ENCODE assay signal across 1 cellular context in genomic region chr19:44890366-44891015, GRCh38.
TF ChIP-seq lines count a peak whose summit lies in the region.

No MANE protein-coding gene starts in this region.

TF ChIP-seq in K562, 482 proteins besides CTCF, POLR2A, EP300 and RAD21 (continued from another document and continues in another):
- TF ChIP-seq CUX1 (CRISPR knock-in tag; IDR thresholded peaks at IDR 0.05): no peak
- no peak for TF ChIP-seq PHF21A (IDR thresholded peaks at IDR 0.05; ENCODE audit: borderline replicate concordance, low read depth)
- TF ChIP-seq E2F3 (CRISPR knock-in tag; IDR thresholded peaks at IDR 0.05): no peak
- TF ChIP-seq, protein P1, sequence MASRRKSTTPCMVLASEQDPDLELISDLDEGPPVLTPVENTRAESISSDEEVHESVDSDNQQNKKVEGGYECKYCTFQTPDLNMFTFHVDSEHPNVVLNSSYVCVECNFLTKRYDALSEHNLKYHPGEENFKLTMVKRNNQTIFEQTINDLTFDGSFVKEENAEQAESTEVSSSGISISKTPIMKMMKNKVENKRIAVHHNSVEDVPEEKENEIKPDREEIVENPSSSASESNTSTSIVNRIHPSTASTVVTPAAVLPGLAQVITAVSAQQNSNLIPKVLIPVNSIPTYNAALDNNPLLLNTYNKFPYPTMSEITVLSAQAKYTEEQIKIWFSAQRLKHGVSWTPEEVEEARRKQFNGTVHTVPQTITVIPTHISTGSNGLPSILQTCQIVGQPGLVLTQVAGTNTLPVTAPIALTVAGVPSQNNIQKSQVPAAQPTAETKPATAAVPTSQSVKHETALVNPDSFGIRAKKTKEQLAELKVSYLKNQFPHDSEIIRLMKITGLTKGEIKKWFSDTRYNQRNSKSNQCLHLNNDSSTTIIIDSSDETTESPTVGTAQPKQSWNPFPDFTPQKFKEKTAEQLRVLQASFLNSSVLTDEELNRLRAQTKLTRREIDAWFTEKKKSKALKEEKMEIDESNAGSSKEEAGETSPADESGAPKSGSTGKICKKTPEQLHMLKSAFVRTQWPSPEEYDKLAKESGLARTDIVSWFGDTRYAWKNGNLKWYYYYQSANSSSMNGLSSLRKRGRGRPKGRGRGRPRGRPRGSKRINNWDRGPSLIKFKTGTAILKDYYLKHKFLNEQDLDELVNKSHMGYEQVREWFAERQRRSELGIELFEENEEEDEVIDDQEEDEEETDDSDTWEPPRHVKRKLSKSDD (conservative IDR thresholded peaks at IDR 0.05; ENCODE audit: low read length): no peak
- no peak for TF ChIP-seq PTBP1 (IDR thresholded peaks at IDR 0.05; ENCODE audit: low read depth, low read length)
- no peak; a peak in 2 of 6 replicates for TF ChIP-seq ZBTB11 (CRISPR knock-in tag; IDR thresholded peaks at IDR 0.05)
- no peak for TF ChIP-seq ARID3B (CRISPR knock-in tag; IDR thresholded peaks at IDR 0.05; ENCODE audit: borderline replicate concordance)
- TF ChIP-seq ETS1 (conservative IDR thresholded peaks at IDR 0.05; ENCODE audit: control insufficient read depth, low read depth, low read length): no peak; the same call in 1 of the 2 replicates
- peak; percentile 81 for TF ChIP-seq NBN (IDR thresholded peaks at IDR 0.05; ENCODE audit: low read depth)
- TF ChIP-seq MED1 (CRISPR knock-in tag; IDR thresholded peaks at IDR 0.05; ENCODE audit: borderline replicate concordance): no peak
- TF ChIP-seq, protein P2, sequence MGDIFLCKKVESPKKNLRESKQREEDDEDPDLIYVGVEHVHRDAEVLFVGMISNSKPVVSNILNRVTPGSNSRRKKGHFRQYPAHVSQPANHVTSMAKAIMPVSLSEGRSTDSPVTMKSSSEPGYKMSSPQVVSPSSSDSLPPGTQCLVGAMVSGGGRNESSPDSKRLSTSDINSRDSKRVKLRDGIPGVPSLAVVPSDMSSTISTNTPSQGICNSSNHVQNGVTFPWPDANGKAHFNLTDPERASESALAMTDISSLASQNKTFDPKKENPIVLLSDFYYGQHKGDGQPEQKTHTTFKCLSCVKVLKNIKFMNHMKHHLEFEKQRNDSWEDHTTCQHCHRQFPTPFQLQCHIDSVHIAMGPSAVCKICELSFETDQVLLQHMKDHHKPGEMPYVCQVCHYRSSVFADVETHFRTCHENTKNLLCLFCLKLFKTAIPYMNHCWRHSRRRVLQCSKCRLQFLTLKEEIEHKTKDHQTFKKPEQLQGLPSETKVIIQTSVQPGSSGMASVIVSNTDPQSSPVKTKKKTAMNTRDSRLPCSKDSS (IDR thresholded peaks at IDR 0.05; ENCODE audit: low read depth, partially characterized antibody): no peak
- TF ChIP-seq ZBTB2 (IDR thresholded peaks at IDR 0.05): peak; percentile 78; the same call in 1 of the 2 replicates
- TF ChIP-seq CTBP1 (IDR thresholded peaks at IDR 0.05; ENCODE audit: borderline replicate concordance): peak; percentile 17; the same call in 1 of the 2 replicates
- no peak for TF ChIP-seq NR3C1 (CRISPR knock-in tag; IDR thresholded peaks at IDR 0.05)
- peak; percentile 69 for TF ChIP-seq POLR2H (tag; IDR thresholded peaks at IDR 0.05; ENCODE audit: low read depth)
- TF ChIP-seq, protein P3, sequence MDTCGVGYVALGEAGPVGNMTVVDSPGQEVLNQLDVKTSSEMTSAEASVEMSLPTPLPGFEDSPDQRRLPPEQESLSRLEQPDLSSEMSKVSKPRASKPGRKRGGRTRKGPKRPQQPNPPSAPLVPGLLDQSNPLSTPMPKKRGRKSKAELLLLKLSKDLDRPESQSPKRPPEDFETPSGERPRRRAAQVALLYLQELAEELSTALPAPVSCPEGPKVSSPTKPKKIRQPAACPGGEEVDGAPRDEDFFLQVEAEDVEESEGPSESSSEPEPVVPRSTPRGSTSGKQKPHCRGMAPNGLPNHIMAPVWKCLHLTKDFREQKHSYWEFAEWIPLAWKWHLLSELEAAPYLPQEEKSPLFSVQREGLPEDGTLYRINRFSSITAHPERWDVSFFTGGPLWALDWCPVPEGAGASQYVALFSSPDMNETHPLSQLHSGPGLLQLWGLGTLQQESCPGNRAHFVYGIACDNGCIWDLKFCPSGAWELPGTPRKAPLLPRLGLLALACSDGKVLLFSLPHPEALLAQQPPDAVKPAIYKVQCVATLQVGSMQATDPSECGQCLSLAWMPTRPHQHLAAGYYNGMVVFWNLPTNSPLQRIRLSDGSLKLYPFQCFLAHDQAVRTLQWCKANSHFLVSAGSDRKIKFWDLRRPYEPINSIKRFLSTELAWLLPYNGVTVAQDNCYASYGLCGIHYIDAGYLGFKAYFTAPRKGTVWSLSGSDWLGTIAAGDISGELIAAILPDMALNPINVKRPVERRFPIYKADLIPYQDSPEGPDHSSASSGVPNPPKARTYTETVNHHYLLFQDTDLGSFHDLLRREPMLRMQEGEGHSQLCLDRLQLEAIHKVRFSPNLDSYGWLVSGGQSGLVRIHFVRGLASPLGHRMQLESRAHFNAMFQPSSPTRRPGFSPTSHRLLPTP (IDR thresholded peaks at IDR 0.05; ENCODE audit: borderline replicate concordance, extremely low read depth, insufficient read length): no peak
- no peak for TF ChIP-seq XRCC4 (IDR thresholded peaks at IDR 0.05; ENCODE audit: extremely low read depth, insufficient read depth, insufficient read length)
- TF ChIP-seq FIP1L1 (IDR thresholded peaks at IDR 0.05; ENCODE audit: low read depth, low read length, poor library complexity, severe bottlenecking): no peak
- no peak for TF ChIP-seq GTF2A2 (tag; IDR thresholded peaks at IDR 0.05)
- no peak for TF ChIP-seq JUNB (CRISPR knock-in tag; conservative IDR thresholded peaks at IDR 0.05)
- TF ChIP-seq CHD2 (IDR thresholded peaks at IDR 0.05; ENCODE audit: low read depth, low read length): no peak
- TF ChIP-seq ZNF384 (IDR thresholded peaks at IDR 0.05; ENCODE audit: low read depth, low read length): no peak
- TF ChIP-seq NR2C1 (IDR thresholded peaks at IDR 0.05): peak; percentile 98
- TF ChIP-seq NR2C1 (tag; IDR thresholded peaks at IDR 0.05): peak; percentile 99
- no peak for TF ChIP-seq POLR3G (IDR thresholded peaks at IDR 0.05; ENCODE audit: extremely low read depth, insufficient read length, insufficient replicate concordance)
- no peak for TF ChIP-seq ZNF699 (CRISPR knock-in tag; IDR thresholded peaks at IDR 0.05; ENCODE audit: insufficient replicate concordance)
- TF ChIP-seq RBM15 (IDR thresholded peaks at IDR 0.05; ENCODE audit: insufficient read depth, low read length): no peak
- TF ChIP-seq, protein P4, sequence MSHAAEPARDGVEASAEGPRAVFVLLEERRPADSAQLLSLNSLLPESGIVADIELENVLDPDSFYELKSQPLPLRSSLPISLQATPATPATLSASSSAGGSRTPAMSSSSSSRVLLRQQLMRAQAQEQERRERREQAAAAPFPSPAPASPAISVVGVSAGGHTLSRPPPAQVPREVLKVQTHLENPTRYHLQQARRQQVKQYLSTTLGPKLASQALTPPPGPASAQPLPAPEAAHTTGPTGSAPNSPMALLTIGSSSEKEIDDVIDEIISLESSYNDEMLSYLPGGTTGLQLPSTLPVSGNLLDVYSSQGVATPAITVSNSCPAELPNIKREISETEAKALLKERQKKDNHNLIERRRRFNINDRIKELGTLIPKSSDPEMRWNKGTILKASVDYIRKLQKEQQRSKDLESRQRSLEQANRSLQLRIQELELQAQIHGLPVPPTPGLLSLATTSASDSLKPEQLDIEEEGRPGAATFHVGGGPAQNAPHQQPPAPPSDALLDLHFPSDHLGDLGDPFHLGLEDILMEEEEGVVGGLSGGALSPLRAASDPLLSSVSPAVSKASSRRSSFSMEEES (CRISPR knock-in tag; IDR thresholded peaks at IDR 0.05): no peak
- no peak for TF ChIP-seq ZNF778 (CRISPR knock-in tag; IDR thresholded peaks at IDR 0.05)
- TF ChIP-seq ZNF668 (CRISPR knock-in tag; IDR thresholded peaks at IDR 0.05): no peak
- TF ChIP-seq CREB1 (IDR thresholded peaks at IDR 0.05): peak; percentile 70
- TF ChIP-seq CREB1 (CRISPR knock-in tag; IDR thresholded peaks at IDR 0.05): peak; percentile 68
- no peak for TF ChIP-seq SAFB2 (IDR thresholded peaks at IDR 0.05; ENCODE audit: borderline replicate concordance, low read depth, low read length, severe bottlenecking)
- no peak for TF ChIP-seq ZFP1 (CRISPR knock-in tag; IDR thresholded peaks at IDR 0.05)
- peak; percentile 79; the same call in 1 of the 2 replicates for TF ChIP-seq TCF7L2 (IDR thresholded peaks at IDR 0.05; ENCODE audit: low read depth, low read length)
- peak; percentile 30; the same call in 1 of the 2 replicates for TF ChIP-seq ZFX (CRISPR knock-in tag; IDR thresholded peaks at IDR 0.05)
